ENCODE assay signal across 15 cellular contexts in genomic region chr10:31272841-31273240, GRCh38. TPM values are rescaled to one million over a fixed set of nuclear protein-coding genes. Genes with fewer than 3 reads are reported as not detected.
DNase-seq lines count a peak whose midpoint lies in the region; FAIRE-seq and TF ChIP-seq lines count a peak whose summit lies in the region.
"Had no signal": no experiment of that assay in that cellular context is flagged by ENCODE, and none has a peak within 500 bp of the region (broad histone marks: within the 10 kb centered on the region; RNA-seq: fewer than 3 reads in every experiment).

No MANE protein-coding gene starts in this region.

- no peaks in the 10 kb centered on the region for H3K36me3 ChIP-seq in BLaER1

- in situ Hi-C loops in GM13977 (cut with MboI; ENCODE audit: low pct_unique_long_range_greater_than_20kb, low sequenced_read_pairs, unreplicated experiment) = no loop called here

- H3K27ac ChIP-seq in BLaER1 = no peak overlapping the region

- H3K27me3 ChIP-seq in BLaER1 = no peaks in the 10 kb centered on the region

- H4K20me1 ChIP-seq in BLaER1 = no peaks in the 10 kb centered on the region

- TF ChIP-seq CTCF in GM13977 (IDR thresholded peaks at IDR 0.05; ENCODE audit: extremely low read depth, insufficient read depth, missing control alignments) = no peak

- peak overlapping the region; percentile 40 for H3K4me2 ChIP-seq in BLaER1

- H3K4me3 ChIP-seq in BLaER1 = no peak overlapping the region

- H3K9ac ChIP-seq in BLaER1 = no peak overlapping the region

- H3K4me1 ChIP-seq in BLaER1 = peaks cover 11% of the 10 kb centered on the region

- peak; percentile 85 for DNase-seq in LHCN-M2 (ENCODE audit: low read depth)
- peak; percentile 9 for DNase-seq in dermis blood vessel endothelial cell
- peak; percentile 52 for DNase-seq in myocyte (ENCODE audit: low read depth)
- no peak for DNase-seq in RCC 7860 (ENCODE audit: low spot score)
- no peak for DNase-seq in GM13977 (ENCODE audit: low spot score)
- no peak for DNase-seq in SIG-M5 (lab: John Stamatoyannopoulos, UW)
- no peak for DNase-seq in effector CD8-positive, alpha-beta T cell (lab: John Stamatoyannopoulos, UW)
- DNase-seq: NCI-H1105, NCI-H146, NCI-H2029, NCI-H226, NCI-H510A treated with DMSO at 0.1 percent for 48 hours, NCI-H748 treated with DMSO at 0.1 percent for 48 hours had no signal

- peaks cover 11% of the 10 kb centered on the region for H3K9me3 ChIP-seq in BLaER1

- FAIRE-seq in RCC 7860 (lab: Jason Lieb, UNC) = no peak
- FAIRE-seq: D721Med had no signal

RNA-seq across cellular contexts. Expression of gene ZEB1, which starts 46.2 kb away (rescaled TPM):
- total RNA-seq in LHCN-M2 (2014; rRNA removed) = 54.1 and 83.5 TPM in 2 replicates
- 18.5 TPM for polyA plus RNA-seq in LHCN-M2 (2012)
- total RNA-seq in dermis blood vessel endothelial cell = 136 and 139 TPM in 2 replicates
- total RNA-seq in myocyte = 147 and 186 TPM in 2 replicates
- polyA plus RNA-seq in myocyte (2012) = 31.5 TPM

Comparison
In these comparisons a context has a peak if more than half of its experiments do, and no peak if none do; other contexts are left out.
1. DNase-seq: peak in LHCN-M2 (single experiment), dermis blood vessel endothelial cell (single experiment) and myocyte (single experiment); none in RCC 7860 (single experiment), GM13977 (single experiment), SIG-M5 (single experiment) and effector CD8-positive, alpha-beta T cell (single experiment).